Comparison of ENCODE assay signal across 8 cellular contexts in genomic region chr14:106537597-106537996, GRCh38.
DNase-seq lines count a peak whose midpoint lies in the region; ATAC-seq and TF ChIP-seq lines count a peak whose summit lies in the region.
"Not testable (repeated sequence)": the region's sequence is repeated elsewhere in the genome, so short reads cannot be mapped to it uniquely, and the experiment has no call there.

No MANE protein-coding gene starts in this region.

- H3K4me2 ChIP-seq in KMS-11 = not testable (repeated sequence)

- H3K36me3 ChIP-seq in CD4-positive, CD25-positive, alpha-beta regulatory T cell (ENCODE audit: control insufficient read depth, insufficient read depth, low read length); KMS-11 (ENCODE audit: insufficient read depth); spleen: not testable (repeated sequence)

- H3K9ac ChIP-seq in KMS-11 = not testable (repeated sequence)

- not testable (repeated sequence) for H3K4me1 Mint-ChIP-seq in CD4-positive, CD25-positive, alpha-beta regulatory T cell
- peaks cover 0 to 12% of the 10 kb centered on the region in 2 donors for H3K4me1 Mint-ChIP-seq in effector memory CD8-positive, alpha-beta T cell (ENCODE audit: low read depth in 2 of 2)

- H3K9me3 Mint-ChIP-seq in CD4-positive, CD25-positive, alpha-beta regulatory T cell; effector memory CD8-positive, alpha-beta T cell: not testable (repeated sequence)

- not testable (repeated sequence) for H4K20me1 ChIP-seq in KMS-11 (ENCODE audit: insufficient read depth)

- TF ChIP-seq POLR2A in spleen (IDR thresholded peaks at IDR 0.05) = not testable (repeated sequence)

- H3K4me3 Mint-ChIP-seq in CD4-positive, CD25-positive, alpha-beta regulatory T cell; effector memory CD8-positive, alpha-beta T cell: not testable (repeated sequence)

- not testable (repeated sequence) for H3K4me3 ChIP-seq in CD4-positive, CD25-positive, alpha-beta regulatory T cell (ENCODE audit: low read depth, low read length); KMS-11 (IDR thresholded peaks at IDR 0.05; ENCODE audit: insufficient read depth, low read depth, low read length); spleen

- H3K27me3 ChIP-seq in CD4-positive, CD25-positive, alpha-beta regulatory T cell (ENCODE audit: control insufficient read depth, insufficient read depth, low read length); KMS-11 (ENCODE audit: insufficient read depth, low read depth): not testable (repeated sequence)
- peaks cover 0 to 20% (median 0%) of the 10 kb centered on the region in 7 donors for H3K27me3 ChIP-seq in spleen (replicated peaks in 1 of 7)

- H3K27ac Mint-ChIP-seq in CD4-positive, CD25-positive, alpha-beta regulatory T cell; effector memory CD8-positive, alpha-beta T cell: not testable (repeated sequence)

- H2AFZ ChIP-seq in KMS-11 (ENCODE audit: low read depth) = not testable (repeated sequence)

- intact Hi-C loops in spleen (cut with DNase I; ENCODE audit: low total_unique reads) = not testable (repeated sequence)

- H3K9me3 ChIP-seq in CD4-positive, CD25-positive, alpha-beta regulatory T cell (ENCODE audit: control insufficient read depth in 2 of 2, low read length in 2 of 2); spleen: not testable (repeated sequence)

- H3K27me3 Mint-ChIP-seq in CD4-positive, CD25-positive, alpha-beta regulatory T cell = peaks cover 34% of the 10 kb centered on the region
- peaks cover 75 to 80% of the 10 kb centered on the region in 2 donors for H3K27me3 Mint-ChIP-seq in effector memory CD8-positive, alpha-beta T cell

- H3K36me3 Mint-ChIP-seq in CD4-positive, CD25-positive, alpha-beta regulatory T cell; effector memory CD8-positive, alpha-beta T cell (ENCODE audit: insufficient read depth): not testable (repeated sequence)

- H3K79me2 ChIP-seq in KMS-11 (ENCODE audit: insufficient read depth, low read depth) = not testable (repeated sequence)

- TF ChIP-seq CTCF in GM10266 (IDR thresholded peaks at IDR 0.05; ENCODE audit: control insufficient read depth, insufficient read depth, low read depth, missing control alignments) = peak; percentile 59
- peak; percentile 31; the same call in 1 of the 2 replicates for TF ChIP-seq CTCF in KMS-11 (conservative IDR thresholded peaks at IDR 0.05; ENCODE audit: low read depth, low read length)
- TF ChIP-seq CTCF in spleen (IDR thresholded peaks at IDR 0.05 in 8 of 11, conservative IDR thresholded peaks at IDR 0.05 in 3 of 11) = peak in 8 of 11 experiments; percentile 4 to 72 (median 33)

- H3K4me1 ChIP-seq in CD4-positive, CD25-positive, alpha-beta regulatory T cell (ENCODE audit: control insufficient read depth, insufficient read depth, low read length, poor library complexity, severe bottlenecking); KMS-11 (ENCODE audit: low read depth, poor library complexity, severe bottlenecking): not testable (repeated sequence)
- peaks cover 0 to 14% (median 0%) of the 10 kb centered on the region in 6 donors for H3K4me1 ChIP-seq in spleen

- WGBS in spleen, 5 donors = 29 to 39% (median 33%) methylated on average over 5 to 9 of the region's 11 CpGs

- DNase-seq in CD4-positive, CD25-positive, alpha-beta regulatory T cell = peak in 2 of 3 donors; percentile 20 to 57
- DNase-seq in GM10266 (ENCODE audit: extremely low spot score) = not testable (repeated sequence)
- DNase-seq in NCI-H345 (lab: John Stamatoyannopoulos, UW) (peak; percentile 23), T-helper 1 cell (peak in 3 of 5 donors; percentile 41 to 47 (median 43)), spleen (peak; percentile 85)
- DNase-seq in activated T-cell treated with anti-CD3 and anti-CD28 coated beads, Interleukin-2, amount 50 U/mL, for 1 hour = peak; percentile 35
- DNase-seq in effector memory CD8-positive, alpha-beta T cell = peak in 1 of 3 experiments; percentile 77

- not testable (repeated sequence) for ATAC-seq in CD4-positive, CD25-positive, alpha-beta regulatory T cell (ENCODE audit: low read depth in 2 of 2)
- ATAC-seq in effector memory CD8-positive, alpha-beta T cell (replicated peaks) = peak; percentile 33

- not testable (repeated sequence) for H3K27ac ChIP-seq in CD4-positive, CD25-positive, alpha-beta regulatory T cell (ENCODE audit: insufficient read depth, low read length, poor library complexity, severe bottlenecking); KMS-11
- peak overlapping the region in 1 of 8 donors; percentile 47 for H3K27ac ChIP-seq in spleen
